In genomic region chr17:72122336-72122667, GRCh38 we compare ENCODE assay signal across 9 cellular contexts. TPM values are rescaled to one million over a fixed set of nuclear protein-coding genes. Genes with fewer than 3 reads are reported as not detected.
DNase-seq lines count a peak whose midpoint lies in the region; ATAC-seq, FAIRE-seq and TF ChIP-seq lines count a peak whose summit lies in the region.
"Had no signal": no experiment of that assay in that cellular context is flagged by ENCODE, and none has a peak within 500 bp of the region (broad histone marks: within the 10 kb centered on the region; RNA-seq: fewer than 3 reads in every experiment).

No MANE protein-coding gene starts in this region.

- H3K9me3 Mint-ChIP-seq in CD8-positive, alpha-beta T cell, result no peaks in the 10 kb centered on the region
- H3K9me3 Mint-ChIP-seq: activated naive CD4-positive, alpha-beta T cell treated with anti-CD3 and anti-CD28 coated beads for 36 hours had no signal

- H3K27me3 Mint-ChIP-seq in CD8-positive, alpha-beta T cell (ENCODE audit: low read depth), result peaks cover 54% of the 10 kb centered on the region

- WGBS in GM12878 (ENCODE audit: insufficient coverage, insufficient replicate concordance, low lambda C conversion rate, missing lambda C conversion rate), result 26% methylated on average over 4 of the region's 14 CpGs
- 0% methylated on average over 13 of the region's 14 CpGs for WGBS in smooth muscle cell (ENCODE audit: low lambda C conversion rate)

- H4K20me1 ChIP-seq in GM12878 (ENCODE audit: control insufficient read depth, insufficient read depth), result no peaks in the 10 kb centered on the region
- peaks cover 45% of the 10 kb centered on the region for H4K20me1 ChIP-seq in smooth muscle cell (ENCODE audit: low read depth)

- POLR2A ChIA-PET in GM12878 (lab: Charles Lee), result interaction anchor here (0.6 to 1.0 kb wide), 3 partner anchors 275 to 418 kb away, joined by 3 to 4 read pairs (median 3); no protein-coding TSS in a partner anchor
- POLR2A ChIA-PET in CD8-positive, alpha-beta T cell (lab: Charles Lee), result no interaction called here

- no peak overlapping the region; the same call in 1 of the 2 replicates for H2AFZ ChIP-seq in GM12878 (ENCODE audit: control insufficient read depth, low read depth, low read length)
- H2AFZ ChIP-seq in smooth muscle cell (ENCODE audit: low read depth), result no peak overlapping the region

- RAD21 ChIA-PET in GM12878 (lab: Charles Lee; ENCODE audit: unreplicated experiment), result interaction anchor here (0.6 to 4.7 kb wide), 8 partner anchors 93 to 417 kb away, joined by 3 to 64 read pairs (median 18); no protein-coding TSS in a partner anchor

- ATAC-seq in GM12878, result no peak; the same call in 1 of the 3 replicates
- no peak for ATAC-seq in CD8-positive, alpha-beta T cell

- H3K4me1 Mint-ChIP-seq in CD8-positive, alpha-beta T cell (ENCODE audit: low read depth), result peaks cover 7% of the 10 kb centered on the region

- in situ Hi-C loops in GM12878 (cut with MboI), result loop anchor here (10.0 kb wide), 2 partner anchors 302 to 392 kb away; no protein-coding TSS in a partner anchor

- H3K4me2 ChIP-seq in GM12878 (ENCODE audit: control insufficient read depth, insufficient read depth) (peak overlapping the region; percentile 62), smooth muscle cell (peak overlapping the region; percentile 94)

- no TSS peak for BruUV-seq in GM12878 (replicated peaks; lab: Mats Ljungman, UMichigan)

- no peak for DNase-seq in H7
- DNase-seq in GM12878 (ENCODE audit: low read depth, low spot score), result no peak
- no peak for DNase-seq in kidney
- no peak for DNase-seq in smooth muscle cell (lab: John Stamatoyannopoulos, UW; ENCODE audit: unreplicated experiment)
- no peak for DNase-seq in activated T-cell treated with anti-CD3 and anti-CD28 coated beads, Interleukin-2, amount 50 U/mL, for 48 hours
- no peak for DNase-seq in NCI-H2171 (lab: John Stamatoyannopoulos, UW)
- no peak for DNase-seq in SHP77 (lab: John Stamatoyannopoulos, UW)
- DNase-seq in CD8-positive, alpha-beta T cell, result no peak

- no peak for TF ChIP-seq EP300 in GM12878 (IDR thresholded peaks at IDR 0.05; ENCODE audit: borderline replicate concordance in 1 of 2, control insufficient read depth in 1 of 2, low read depth in 2 of 2, low read length in 2 of 2)

- peaks cover 29% of the 10 kb centered on the region for H3F3A ChIP-seq in smooth muscle cell (ENCODE audit: low read depth)

- no peak overlapping the region for H3K27ac Mint-ChIP-seq in CD8-positive, alpha-beta T cell
- H3K27ac Mint-ChIP-seq: activated naive CD4-positive, alpha-beta T cell treated with anti-CD3 and anti-CD28 coated beads for 36 hours had no signal

- peak overlapping the region; percentile 64 for H3K4me3 ChIP-seq in H7 (ENCODE audit: insufficient read depth, low read depth, low read length)
- H3K4me3 ChIP-seq in GM12878, result peak overlapping the region; percentile 84
- peak overlapping the region; percentile 71 to 88 for H3K4me3 ChIP-seq in kidney (ENCODE audit: low read length in 2 of 2)
- H3K4me3 ChIP-seq in smooth muscle cell, result peak overlapping the region; percentile 83
- H3K4me3 ChIP-seq in CD8-positive, alpha-beta T cell (ENCODE audit: low read depth, low read length), result no peak overlapping the region

- H3K4me1 ChIP-seq in GM12878 (ENCODE audit: control insufficient read depth, insufficient read depth, low read length) (peaks cover 5% of the 10 kb centered on the region), kidney (ENCODE audit: control insufficient read depth in 1 of 2, insufficient read depth in 1 of 2, low read depth in 1 of 2, low read length in 2 of 2) (peaks cover 0 to 13% of the 10 kb centered on the region in 2 donors), smooth muscle cell (ENCODE audit: low read depth) (peaks cover 53% of the 10 kb centered on the region)
- peaks cover 7% of the 10 kb centered on the region for H3K4me1 ChIP-seq in CD8-positive, alpha-beta T cell (ENCODE audit: insufficient read depth, low read length)

- no peak overlapping the region for H3K4me3 Mint-ChIP-seq in CD8-positive, alpha-beta T cell

- peak overlapping the region; percentile 44; the same call in 1 of the 2 replicates for H3K27ac ChIP-seq in GM12878 (ENCODE audit: control insufficient read depth, insufficient read depth)
- peak overlapping the region in 1 of 2 donors; percentile 63 for H3K27ac ChIP-seq in kidney (ENCODE audit: low read depth in 2 of 2, low read length in 2 of 2)
- H3K27ac ChIP-seq in smooth muscle cell (ENCODE audit: low read depth), result no peak overlapping the region
- H3K27ac ChIP-seq in CD8-positive, alpha-beta T cell (ENCODE audit: low read depth, low read length), result no peak overlapping the region

- H3K9ac ChIP-seq in GM12878 (ENCODE audit: control insufficient read depth, insufficient read depth, low read length) (peak overlapping the region; percentile 64; the same call in 1 of the 2 replicates), kidney (ENCODE audit: low read length in 2 of 2) (no peak overlapping the region), smooth muscle cell (ENCODE audit: low read depth) (no peak overlapping the region)

- no peak for FAIRE-seq in GM12878 (lab: Jason Lieb, UNC)
- no peak for FAIRE-seq in kidney (lab: Jason Lieb, UNC)

- no peaks in the 10 kb centered on the region for H3K9me3 ChIP-seq in GM12878 (replicated peaks; ENCODE audit: control insufficient read depth, insufficient read depth, low read length)
- no peaks in the 10 kb centered on the region for H3K9me3 ChIP-seq in kidney (ENCODE audit: control insufficient read depth in 1 of 2, low read length in 2 of 2)
- no peaks in the 10 kb centered on the region for H3K9me3 ChIP-seq in smooth muscle cell (replicated peaks; ENCODE audit: low read depth)
- H3K9me3 ChIP-seq in CD8-positive, alpha-beta T cell (ENCODE audit: low read length), result no peaks in the 10 kb centered on the region

- CTCF ChIA-PET in GM12878 (lab: Yijun Ruan, JAX), result interaction anchor here (0.7 to 4.7 kb wide), 4 partner anchors 96 to 649 kb away, joined by 3 to 27 read pairs (median 4); no protein-coding TSS in a partner anchor
- CTCF ChIA-PET in CD8-positive, alpha-beta T cell (lab: Charles Lee), result no interaction called here

- no peaks in the 10 kb centered on the region for H3K36me3 ChIP-seq in H7 (replicated peaks; ENCODE audit: control insufficient read depth, insufficient read depth, low read length)
- H3K36me3 ChIP-seq in GM12878 (ENCODE audit: control insufficient read depth in 2 of 2, insufficient read depth in 2 of 2, low read length in 1 of 2), result peaks cover 3 to 5% of the 10 kb centered on the region in 2 experiments; a peak in 3 of 4 replicates
- H3K36me3 ChIP-seq in kidney (ENCODE audit: control insufficient read depth in 1 of 2, insufficient read depth in 2 of 2, low read length in 2 of 2), result no peaks in the 10 kb centered on the region
- no peaks in the 10 kb centered on the region for H3K36me3 ChIP-seq in smooth muscle cell (ENCODE audit: low read depth)
- H3K36me3 ChIP-seq in CD8-positive, alpha-beta T cell (ENCODE audit: insufficient read depth, low read length), result no peaks in the 10 kb centered on the region

- H3K79me2 ChIP-seq in GM12878 (ENCODE audit: control insufficient read depth, insufficient read depth, low read length) (peaks cover 25% of the 10 kb centered on the region), smooth muscle cell (ENCODE audit: low read depth) (peaks cover 27% of the 10 kb centered on the region)

- SMC1A ChIA-PET in GM12878 (lab: Charles Lee; ENCODE audit: uncharacterized antibody, unreplicated experiment), result interaction anchor here (0.8 to 3.0 kb wide), 8 partner anchors 90 to 398 kb away, joined by 3 to 16 read pairs (median 9); no protein-coding TSS in a partner anchor

- H3K27me3 ChIP-seq in H7 (ENCODE audit: control insufficient read depth, insufficient read depth, low read length) (peaks cover 67% of the 10 kb centered on the region), GM12878 (replicated peaks in 1 of 2; ENCODE audit: control insufficient read depth in 2 of 2, insufficient read depth in 2 of 2, low read length in 1 of 2) (peaks cover 8 to 16% of the 10 kb centered on the region in 2 experiments), smooth muscle cell (ENCODE audit: low read depth) (peaks cover 10% of the 10 kb centered on the region)
- peaks cover 14% of the 10 kb centered on the region for H3K27me3 ChIP-seq in CD8-positive, alpha-beta T cell (ENCODE audit: insufficient read depth, low read length)

- TF ChIP-seq RAD21 in GM12878 (IDR thresholded peaks at IDR 0.05; ENCODE audit: insufficient read depth, low read depth, low read length), result no peak

- intact Hi-C loops in GM12878 (cut with micrococcal nuclease; ENCODE audit: unreplicated experiment) (loop anchor here (5.0 kb wide), 2 partner anchors 285 to 395 kb away; no protein-coding TSS in a partner anchor), kidney (cut with DNase I) (no loop called here)
- intact Hi-C loops in CD8-positive, alpha-beta T cell (cut with DNase I, micrococcal nuclease), result no loop called here

- no peaks in the 10 kb centered on the region for H3K36me3 Mint-ChIP-seq in CD8-positive, alpha-beta T cell

- no peak for TF ChIP-seq POLR2A in GM12878 (IDR thresholded peaks at IDR 0.05; ENCODE audit: low read depth, low read length)

- no peak for TF ChIP-seq CTCF in GM12878 (IDR thresholded peaks at IDR 0.05 in 2 of 3, conservative IDR thresholded peaks at IDR 0.05 in 1 of 3; ENCODE audit: control insufficient read depth in 2 of 3, extremely low read depth in 1 of 3, insufficient read depth in 1 of 3, low read depth in 3 of 3, low read length in 3 of 3)
- TF ChIP-seq CTCF in kidney (IDR thresholded peaks at IDR 0.05; ENCODE audit: borderline replicate concordance, extremely low read depth, insufficient read depth), result no peak
- TF ChIP-seq CTCF in smooth muscle cell (IDR thresholded peaks at IDR 0.05; ENCODE audit: borderline replicate concordance, insufficient read depth, poor library complexity, severe bottlenecking), result no peak
- no peak for TF ChIP-seq CTCF in CD8-positive, alpha-beta T cell (IDR thresholded peaks at IDR 0.05)

RNA-seq across cellular contexts. Expression of gene SOX9, which starts 1.5 kb away (rescaled TPM):
- total RNA-seq in H7 (2014; rRNA removed; shearing (Covaris generic)), result 0.38 and 0.52 TPM in 2 replicates
- 41.0 and 44.0 TPM in 2 replicates for total RNA-seq in GM12878 (2013; cell fraction: nucleolus; rRNA removed)
- total RNA-seq in GM12878 (2014; rRNA removed) (6.1 and 6.9 TPM in 2 replicates), GM12878 (2014; rRNA removed; fragmentation: Illumina TruSeq; extraction: Trizol) (4.5 and 4.7 TPM in 2 replicates), GM12878 (2021) (18.2 and 19.0 TPM in 2 replicates), kidney (79.3 TPM), smooth muscle cell (16.6 and 26.6 TPM in 2 replicates)
- 2.5 TPM for polyA plus RNA-seq in GM12878 (2011; ENCODE audit: low read depth)
- polyA plus RNA-seq in GM12878 (2011; rRNA removed) (3.9 and 4.6 TPM in 2 replicates), GM12878 (2014; fragmentation: Illumina TruSeq; extraction: Trizol) (6.5 and 7.2 TPM in 2 replicates), GM12878 (2014; fragmentation: Nextera tagmentation; extraction: Ambion mirVana) (1 to 10 TPM; 4.5 to 8.6 TPM), GM12878 (2014; rRNA removed) (6.4 and 7.1 TPM in 2 replicates), GM12878 (2016; fragmentation: Nextera tagmentation; extraction: Ambion mirVana) (1 to 10 TPM; 1.2 to 4.0 TPM), kidney (ENCODE audit: insufficient read depth, low read depth, low replicate concordance) (5.8 TPM), smooth muscle cell (19.8 and 46.4 TPM in 2 replicates)
- polyA plus RNA-seq in GM12878 (2011; cell fraction: cytosol; rRNA removed), result 4.7 and 5.4 TPM in 2 replicates
- polyA plus RNA-seq in GM12878 (2011; cell fraction: nucleus; rRNA removed), result 9.0 and 12.1 TPM in 2 replicates
- polyA plus RNA-seq in GM12878 (2012), result 5.8 and 6.1 TPM in 2 replicates
- polyA minus RNA-seq in GM12878 (2011; rRNA and poly(A)+ RNA removed), result 4.9 and 6.2 TPM in 2 replicates
- 11.6 and 12.3 TPM in 2 replicates for polyA minus RNA-seq in GM12878 (2011; cell fraction: cytosol; rRNA and poly(A)+ RNA removed)
- polyA minus RNA-seq in GM12878 (2011; cell fraction: nucleus; rRNA and poly(A)+ RNA removed), result 5.4 and 7.5 TPM in 2 replicates
- total RNA-seq in CD8-positive, alpha-beta T cell, result not detected
- total RNA-seq: activated naive CD4-positive, alpha-beta T cell treated with anti-CD3 and anti-CD28 coated beads for 36 hours had no signal
